ENCODE assay signal across 8 cellular contexts in the genomic region with DNA sequence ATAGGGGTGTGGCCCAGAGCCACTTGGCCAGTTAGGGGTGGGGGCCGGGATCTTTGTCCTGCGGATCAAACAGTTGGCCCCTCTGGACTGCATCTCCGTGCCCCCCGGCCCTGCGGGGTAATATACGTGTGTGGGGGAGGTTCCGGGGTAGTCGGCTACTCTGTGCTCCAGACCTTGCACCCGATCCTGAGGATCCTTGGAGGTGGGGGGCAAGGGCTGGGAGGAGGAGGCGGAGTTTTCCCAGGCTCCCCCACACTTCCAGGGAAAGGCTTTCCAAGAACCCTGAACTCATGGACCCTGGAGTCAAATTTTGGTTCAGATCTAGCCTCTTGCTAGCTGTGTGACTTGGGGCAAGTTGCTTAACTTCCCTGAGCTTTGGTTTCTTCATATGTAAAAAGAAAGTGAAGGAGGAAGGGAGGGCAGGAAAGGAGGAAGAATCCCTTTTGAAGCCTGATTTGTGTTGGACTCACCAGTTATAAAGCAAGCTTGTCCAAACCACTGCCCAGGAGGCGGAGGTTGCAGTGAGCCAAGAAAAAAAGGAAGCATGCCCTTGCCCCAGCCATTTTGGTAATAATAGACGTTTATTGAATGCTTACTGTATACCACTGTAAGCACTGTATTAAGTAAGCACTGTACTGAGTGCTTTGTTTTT. TPM values are rescaled to one million over a fixed set of nuclear protein-coding genes. Genes with fewer than 3 reads are reported as not detected.
A peak's percentile ranks its signal among the peaks of the same experiment; 100 is the strongest.
DNase-seq lines count a peak whose midpoint lies in the region; ATAC-seq and TF ChIP-seq lines count a peak whose summit lies in the region.

No MANE protein-coding gene starts in this region.

- H3K4me3 ChIP-seq in BE2C (ENCODE audit: low read depth, low read length) (peak overlapping the region; percentile 69), HUES48 (ENCODE audit: low read depth, low read length) (peak overlapping the region; percentile 92), right atrium auricular region (peak overlapping the region; percentile 60 to 84), skeletal muscle tissue (ENCODE audit: low read length in 3 of 3) (peak overlapping the region; percentile 79 to 92 (median 90))

- H3K9ac ChIP-seq in HUES48 (ENCODE audit: low read depth, low read length) (peak overlapping the region; percentile 83), skeletal muscle tissue (ENCODE audit: low read depth in 1 of 3, low read length in 3 of 3) (peak overlapping the region; percentile 84 to 95 (median 95))

- DNase-seq in BE2C: no peak
- DNase-seq in activated T-helper 1 cell treated with anti-CD3 and anti-CD28 coated beads, Interleukin-12 subunit alpha, Interleukin-12 subunit beta, Interleukin-2, Interleukin-4 antibody, amounts not matched to agents 30 ng/mL and 10 ng/mL and 1 ng/mL, durations not matched to agents 14 hours and 24 hours and 36 hours (ENCODE audit: low spot score): no peak
- no peak for DNase-seq in right atrium auricular region (ENCODE audit: low spot score)
- DNase-seq in activated gamma-delta T cell treated with Interleukin-2 at 50 U/mL for 16 hours: no peak
- DNase-seq in SHP77 (lab: John Stamatoyannopoulos, UW): no peak

- peak overlapping the region; percentile 82 for H3K4me3 Mint-ChIP-seq in activated T-helper 1 cell treated with anti-CD3 and anti-CD28 coated beads, Interleukin-12 subunit alpha, Interleukin-12 subunit beta, Interleukin-2, Interleukin-4 antibody, amounts not matched to agents 30 ng/mL and 10 ng/mL and 1 ng/mL, durations not matched to agents 14 hours and 24 hours and 36 hours

- peaks cover 23% of the 10 kb centered on the region for H3K4me1 Mint-ChIP-seq in activated T-helper 1 cell treated with anti-CD3 and anti-CD28 coated beads, Interleukin-12 subunit alpha, Interleukin-12 subunit beta, Interleukin-2, Interleukin-4 antibody, amounts not matched to agents 30 ng/mL and 10 ng/mL and 1 ng/mL, durations not matched to agents 14 hours and 24 hours and 36 hours (ENCODE audit: low read depth)

- ATAC-seq in HG02970 (IDR thresholded peaks at IDR 0.05; ENCODE audit: low FRiP score, unreplicated experiment): no peak

- H3K9me3 ChIP-seq in BE2C (no peaks in the 10 kb centered on the region), HUES48 (ENCODE audit: control insufficient read depth, insufficient read depth, low read length) (no peaks in the 10 kb centered on the region), right atrium auricular region (no peaks in the 10 kb centered on the region), skeletal muscle tissue (ENCODE audit: control insufficient read depth in 3 of 3, low read length in 3 of 3) (no peaks in the 10 kb centered on the region)

- H3K27ac ChIP-seq in HUES48 (ENCODE audit: low read depth, low read length): peak overlapping the region; percentile 92
- H3K27ac ChIP-seq in right atrium auricular region: peak overlapping the region; percentile 54 to 77
- H3K27ac ChIP-seq in skeletal muscle tissue (ENCODE audit: low read depth, low read length): peak overlapping the region; percentile 75

- intact Hi-C loops in activated T-helper 1 cell treated with anti-CD3 and anti-CD28 coated beads, Interleukin-12 subunit alpha, Interleukin-12 subunit beta, Interleukin-2, Interleukin-4 antibody, amounts not matched to agents 30 ng/mL and 10 ng/mL and 1 ng/mL, durations not matched to agents 14 hours and 24 hours and 36 hours (cut with micrococcal nuclease): loop anchor here (1.0 to 2.0 kb wide), 7 partner anchors 19 to 111 kb away; a partner anchor contains a TSS

- H3K4me1 ChIP-seq in BE2C: no peaks in the 10 kb centered on the region
- H3K4me1 ChIP-seq in HUES48 (ENCODE audit: control insufficient read depth, insufficient read depth, low read length): no peaks in the 10 kb centered on the region
- peaks cover 0 to 11% of the 10 kb centered on the region in 2 donors for H3K4me1 ChIP-seq in right atrium auricular region
- peaks cover 6 to 11% (median 8%) of the 10 kb centered on the region in 3 donors for H3K4me1 ChIP-seq in skeletal muscle tissue (ENCODE audit: control insufficient read depth in 3 of 3, insufficient read depth in 3 of 3, low read length in 3 of 3)

- H3K9me3 Mint-ChIP-seq in activated T-helper 1 cell treated with anti-CD3 and anti-CD28 coated beads, Interleukin-12 subunit alpha, Interleukin-12 subunit beta, Interleukin-2, Interleukin-4 antibody, amounts not matched to agents 30 ng/mL and 10 ng/mL and 1 ng/mL, durations not matched to agents 14 hours and 24 hours and 36 hours: no peaks in the 10 kb centered on the region

- no peaks in the 10 kb centered on the region for H3K27me3 ChIP-seq in BE2C
- no peaks in the 10 kb centered on the region for H3K27me3 ChIP-seq in HUES48 (ENCODE audit: control insufficient read depth, insufficient read depth, low read length)
- H3K27me3 ChIP-seq in right atrium auricular region: no peaks in the 10 kb centered on the region
- H3K27me3 ChIP-seq in skeletal muscle tissue (ENCODE audit: control insufficient read depth in 3 of 3, insufficient read depth in 3 of 3, low read length in 3 of 3): no peaks in the 10 kb centered on the region

- H3K36me3 Mint-ChIP-seq in activated T-helper 1 cell treated with anti-CD3 and anti-CD28 coated beads, Interleukin-12 subunit alpha, Interleukin-12 subunit beta, Interleukin-2, Interleukin-4 antibody, amounts not matched to agents 30 ng/mL and 10 ng/mL and 1 ng/mL, durations not matched to agents 14 hours and 24 hours and 36 hours (ENCODE audit: low read depth): peaks cover 15% of the 10 kb centered on the region

- 0 out of 2 replicates have a peak, but pooled peaks cover 3% of the 10 kb centered on the region for H3K36me3 ChIP-seq in BE2C
- H3K36me3 ChIP-seq in HUES48 (ENCODE audit: control insufficient read depth, insufficient read depth, low read length): peaks cover 27% of the 10 kb centered on the region
- H3K36me3 ChIP-seq in right atrium auricular region: peaks cover 22% of the 10 kb centered on the region
- H3K36me3 ChIP-seq in skeletal muscle tissue (ENCODE audit: control insufficient read depth in 3 of 3, insufficient read depth in 3 of 3, low read length in 3 of 3): peaks cover 13 to 21% (median 14%) of the 10 kb centered on the region in 3 donors

- H3K27ac Mint-ChIP-seq in activated T-helper 1 cell treated with anti-CD3 and anti-CD28 coated beads, Interleukin-12 subunit alpha, Interleukin-12 subunit beta, Interleukin-2, Interleukin-4 antibody, amounts not matched to agents 30 ng/mL and 10 ng/mL and 1 ng/mL, durations not matched to agents 14 hours and 24 hours and 36 hours: peak overlapping the region; percentile 55

- H3K27me3 Mint-ChIP-seq in activated T-helper 1 cell treated with anti-CD3 and anti-CD28 coated beads, Interleukin-12 subunit alpha, Interleukin-12 subunit beta, Interleukin-2, Interleukin-4 antibody, amounts not matched to agents 30 ng/mL and 10 ng/mL and 1 ng/mL, durations not matched to agents 14 hours and 24 hours and 36 hours (ENCODE audit: insufficient read depth): no peaks in the 10 kb centered on the region

- TF ChIP-seq CTCF in BE2C (IDR thresholded peaks at IDR 0.05; ENCODE audit: low read depth, low read length) (no peak), right atrium auricular region (IDR thresholded peaks at IDR 0.05) (no peak)

RNA-seq across cellular contexts. Expression of a gene that starts 0.7 kb away (rescaled TPM):
- polyA plus RNA-seq in BE2C (2012; ENCODE audit: insufficient read depth, insufficient read length, low read depth): 26.6 TPM
- 74.9 and 75.3 TPM in 2 replicates for total RNA-seq in activated T-helper 1 cell treated with anti-CD3 and anti-CD28 coated beads, Interleukin-12 subunit alpha, Interleukin-12 subunit beta, Interleukin-2, Interleukin-4 antibody, amounts not matched to agents 30 ng/mL and 10 ng/mL and 1 ng/mL, durations not matched to agents 14 hours and 24 hours and 36 hours
- total RNA-seq in right atrium auricular region: 10 to 100 TPM; 19.1 to 31.0 TPM
- 26.1 TPM for total RNA-seq in skeletal muscle tissue

RNA-seq across cellular contexts. Expression of a gene that starts 39.7 kb away (rescaled TPM):
- 51.6 TPM for polyA plus RNA-seq in BE2C (2012; ENCODE audit: insufficient read depth, insufficient read length, low read depth)
- total RNA-seq in activated T-helper 1 cell treated with anti-CD3 and anti-CD28 coated beads, Interleukin-12 subunit alpha, Interleukin-12 subunit beta, Interleukin-2, Interleukin-4 antibody, amounts not matched to agents 30 ng/mL and 10 ng/mL and 1 ng/mL, durations not matched to agents 14 hours and 24 hours and 36 hours: 88.1 and 95.4 TPM in 2 replicates
- total RNA-seq in right atrium auricular region: 100 to 1,000 TPM; 367 to 466 TPM
- 37.6 TPM for total RNA-seq in skeletal muscle tissue

RNA-seq across cellular contexts. Expression of a gene that starts 43.1 kb away (rescaled TPM):
- 0.85 TPM for polyA plus RNA-seq in BE2C (2012; ENCODE audit: insufficient read depth, insufficient read length, low read depth)
- total RNA-seq in activated T-helper 1 cell treated with anti-CD3 and anti-CD28 coated beads, Interleukin-12 subunit alpha, Interleukin-12 subunit beta, Interleukin-2, Interleukin-4 antibody, amounts not matched to agents 30 ng/mL and 10 ng/mL and 1 ng/mL, durations not matched to agents 14 hours and 24 hours and 36 hours: 26.9 and 27.9 TPM in 2 replicates
- total RNA-seq in right atrium auricular region (1 to 10 TPM; 3.0 to 6.0 TPM), skeletal muscle tissue (0.52 TPM)
